In genomic region chr15:63503739-63504246, GRCh38 we compare ENCODE assay signal across 8 cellular contexts. TPM values are rescaled to one million over a fixed set of nuclear protein-coding genes. Genes with fewer than 3 reads are reported as not detected.
DNase-seq lines count a peak whose midpoint lies in the region; ATAC-seq and TF ChIP-seq lines count a peak whose summit lies in the region.

No MANE protein-coding gene starts in this region.

- H3K27me3 Mint-ChIP-seq in natural killer cell (ENCODE audit: low read depth in 2 of 2) = no peaks in the 10 kb centered on the region
- H3K27me3 Mint-ChIP-seq in stimulated activated naive CD8-positive, alpha-beta T cell treated with anti-CD3 and anti-CD28 coated beads, Interleukin-15, Interleukin-2, amounts not matched to agents 100 ng/mL and 50 ng/mL, for 24 hours = no peaks in the 10 kb centered on the region

- H3K4me3 Mint-ChIP-seq in natural killer cell = peak overlapping the region; percentile 90
- H3K4me3 Mint-ChIP-seq in stimulated activated naive CD8-positive, alpha-beta T cell treated with anti-CD3 and anti-CD28 coated beads, Interleukin-15, Interleukin-2, amounts not matched to agents 100 ng/mL and 50 ng/mL, for 24 hours = peak overlapping the region; percentile 83

- H3K27me3 ChIP-seq in esophagus (ENCODE audit: control insufficient read depth in 1 of 2, insufficient read depth in 2 of 2, low read length in 2 of 2) = no peaks in the 10 kb centered on the region

- H3K4me1 Mint-ChIP-seq in natural killer cell = peaks cover 58 to 78% of the 10 kb centered on the region in 2 donors
- peaks cover 33% of the 10 kb centered on the region for H3K4me1 Mint-ChIP-seq in stimulated activated naive CD8-positive, alpha-beta T cell treated with anti-CD3 and anti-CD28 coated beads, Interleukin-15, Interleukin-2, amounts not matched to agents 100 ng/mL and 50 ng/mL, for 24 hours (ENCODE audit: low read depth)

- no peak overlapping the region for H3K27ac Mint-ChIP-seq in natural killer cell
- H3K27ac Mint-ChIP-seq in stimulated activated naive CD8-positive, alpha-beta T cell treated with anti-CD3 and anti-CD28 coated beads, Interleukin-15, Interleukin-2, amounts not matched to agents 100 ng/mL and 50 ng/mL, for 24 hours = peak overlapping the region; percentile 98

- ATAC-seq in GM18502 (IDR thresholded peaks at IDR 0.05; ENCODE audit: poor library complexity, unreplicated experiment) = peak; percentile 31
- ATAC-seq in HG02642 (IDR thresholded peaks at IDR 0.05; ENCODE audit: poor library complexity, unreplicated experiment) = peak; percentile 24
- peak; percentile 54 to 70 (median 57) for ATAC-seq in natural killer cell

- no peaks in the 10 kb centered on the region for H3K36me3 Mint-ChIP-seq in natural killer cell
- H3K36me3 Mint-ChIP-seq in stimulated activated naive CD8-positive, alpha-beta T cell treated with anti-CD3 and anti-CD28 coated beads, Interleukin-15, Interleukin-2, amounts not matched to agents 100 ng/mL and 50 ng/mL, for 24 hours (ENCODE audit: low read depth) = peaks cover 5% of the 10 kb centered on the region

- peak overlapping the region; percentile 47 to 57 for H3K4me3 ChIP-seq in esophagus (ENCODE audit: low read depth in 1 of 2, low read length in 2 of 2)

- TF ChIP-seq CTCF in natural killer cell (IDR thresholded peaks at IDR 0.05) = no peak

- no peaks in the 10 kb centered on the region for H3K9me3 ChIP-seq in esophagus (ENCODE audit: control insufficient read depth in 2 of 2, insufficient read depth in 1 of 2, low read depth in 1 of 2, low read length in 1 of 2)

- peak overlapping the region; percentile 98 to 99 for H3K27ac ChIP-seq in esophagus (ENCODE audit: low read depth in 2 of 2, low read length in 1 of 2)

- H3K4me1 ChIP-seq in esophagus (ENCODE audit: control insufficient read depth in 2 of 2, insufficient read depth in 2 of 2, low read length in 1 of 2) = peaks cover 0 to 4% of the 10 kb centered on the region in 2 donors

- intact Hi-C loops in natural killer cell (cut with micrococcal nuclease) = loop anchor here (2.0 to 5.0 kb wide), 3 partner anchors 15 to 509 kb away; no protein-coding TSS in a partner anchor

- DNase-seq in NCI-H774 (lab: John Stamatoyannopoulos, UW) (peak; percentile 55), natural killer cell (peak; percentile 83), DMS79 (lab: John Stamatoyannopoulos, UW) (no peak)
- DNase-seq in activated CD8-positive, alpha-beta memory T cell treated with anti-CD3 and anti-CD28 coated beads, Interleukin-2, amount 50 U/mL, for 48 hours = peak; percentile 90

- WGBS in esophagus, 2 donors = 0 to 1% methylated on average over 27 to 28 of the region's 28 CpGs

- no peaks in the 10 kb centered on the region for H3K9me3 Mint-ChIP-seq in natural killer cell
- no peaks in the 10 kb centered on the region for H3K9me3 Mint-ChIP-seq in stimulated activated naive CD8-positive, alpha-beta T cell treated with anti-CD3 and anti-CD28 coated beads, Interleukin-15, Interleukin-2, amounts not matched to agents 100 ng/mL and 50 ng/mL, for 24 hours

- H3K36me3 ChIP-seq in esophagus (ENCODE audit: control insufficient read depth in 2 of 2, insufficient read depth in 2 of 2, low read length in 1 of 2) = no peaks in the 10 kb centered on the region

RNA-seq across cellular contexts. Expression of gene USP3, which starts 0.6 kb away (rescaled TPM):
- polyA plus RNA-seq in esophagus = 10 to 100 TPM; 14.0 to 15.0 TPM
- 100 to 1,000 TPM; 163 to 187 (median 169) TPM for total RNA-seq in natural killer cell
